In the genomic region with DNA sequence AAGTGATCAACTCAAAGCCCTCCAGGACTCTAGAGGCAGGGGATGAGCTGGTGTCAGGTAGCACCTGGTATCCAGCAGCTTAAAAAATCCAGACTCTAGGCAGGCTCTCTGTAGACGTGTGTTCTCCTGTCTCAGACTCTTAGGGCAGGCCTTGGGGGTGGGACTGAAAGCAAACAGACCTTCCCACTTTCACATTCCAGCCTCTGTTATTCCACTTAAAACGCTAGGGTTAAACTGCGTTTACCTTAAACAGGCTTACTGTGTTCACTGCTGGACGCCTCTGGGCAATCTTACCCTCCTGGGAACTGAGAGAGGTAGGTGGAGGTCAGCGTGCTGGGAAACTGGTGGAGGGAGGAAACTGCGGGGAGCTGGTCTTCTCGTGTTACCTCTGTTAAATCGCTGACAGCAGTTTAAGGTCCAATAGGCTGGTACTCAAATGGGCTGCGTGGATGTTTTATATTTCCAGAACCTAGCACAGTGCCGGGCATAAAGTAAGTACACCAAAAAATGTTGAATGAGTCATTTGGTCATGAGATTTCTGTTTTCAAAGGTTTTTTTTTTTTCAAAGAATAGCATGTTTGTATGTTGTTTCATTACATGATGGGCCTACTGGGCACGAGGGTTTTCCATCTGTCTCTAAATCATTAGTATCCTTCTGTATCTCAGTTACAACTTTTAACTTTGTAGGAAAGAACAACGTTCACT, we compare ENCODE assay signal across 8 cellular contexts. TPM values are rescaled to one million over a fixed set of nuclear protein-coding genes. Genes with fewer than 3 reads are reported as not detected.
DNase-seq lines count a peak whose midpoint lies in the region; ATAC-seq and TF ChIP-seq lines count a peak whose summit lies in the region.

A gene (plus strand): TSS at position 248 of the 705 bp plus-strand sequence. CDS start 7,561 bp downstream, outside the sequence.

- peak within 1 kb of the TSS; percentile 90 for H4K91ac ChIP-seq in mesenchymal stem cell (ENCODE audit: low read length)

- H3K4me1 ChIP-seq in duodenal mucosa (ENCODE audit: control insufficient read depth in 1 of 2, insufficient read depth in 2 of 2, low read length in 2 of 2) (peaks cover 6 to 16% of the 10 kb centered on the region in 2 donors), mesenchymal stem cell (ENCODE audit: control insufficient read depth, insufficient read depth, low read depth, low read length) (peaks cover 4% of the 10 kb centered on the region), adrenal gland (replicated peaks in 1 of 2) (no peaks in the 10 kb centered on the region)

- DNase-seq in NB4 (ENCODE audit: low read depth) (peak; percentile 67), mesenchymal stem cell (peak; percentile 75), DMS53 (lab: John Stamatoyannopoulos, UW) (no peak), adrenal gland (no peak), T-helper 9 cell (no peak)

- H3K9me3 ChIP-seq in duodenal mucosa (ENCODE audit: control insufficient read depth in 1 of 2, low read length in 2 of 2) (no peaks in the 10 kb centered on the region), mesenchymal stem cell (ENCODE audit: control insufficient read depth, low read length) (no peaks in the 10 kb centered on the region), adrenal gland (replicated peaks in 1 of 3) (no peaks in the 10 kb centered on the region)

- 11% methylated on average over 10 of the region's 12 CpGs for WGBS in mesenchymal stem cell
- 21 to 30% (median 28%) methylated on average over 12 of the region's 12 CpGs for WGBS in adrenal gland, 4 donors

- H3K9ac ChIP-seq in duodenal mucosa (ENCODE audit: low read depth in 1 of 2, low read length in 2 of 2) (peak within 1 kb of the TSS; percentile 29 to 36), mesenchymal stem cell (ENCODE audit: low read length) (peak within 1 kb of the TSS; percentile 63)

- ATAC-seq in GM21367 (IDR thresholded peaks at IDR 0.05; ENCODE audit: unreplicated experiment): peak; percentile 71

- H3K27me3 ChIP-seq in duodenal mucosa (ENCODE audit: control insufficient read depth in 1 of 2, insufficient read depth in 2 of 2, low read length in 2 of 2): no peaks in the 10 kb centered on the region
- H3K27me3 ChIP-seq in mesenchymal stem cell (ENCODE audit: control insufficient read depth in 1 of 2, insufficient read depth in 1 of 2, low read length in 2 of 2): no peaks in the 10 kb centered on the region
- no peaks in the 10 kb centered on the region for H3K27me3 ChIP-seq in adrenal gland

- no peak within 1 kb of the TSS for H3K14ac ChIP-seq in mesenchymal stem cell (ENCODE audit: low read length in 2 of 2)

- H2BK5ac ChIP-seq in mesenchymal stem cell (ENCODE audit: low read depth, low read length, poor library complexity, severe bottlenecking): no peak within 1 kb of the TSS

- no peak within 1 kb of the TSS for H2AK5ac ChIP-seq in mesenchymal stem cell (ENCODE audit: low read length, severe bottlenecking)

- intact Hi-C loops in adrenal gland (cut with DNase I): no loop called here

- peak within 1 kb of the TSS; percentile 97 for H4K8ac ChIP-seq in mesenchymal stem cell (ENCODE audit: low read length)

- peak within 1 kb of the TSS in 1 of 2 experiments; percentile 60 for H3K23ac ChIP-seq in mesenchymal stem cell (ENCODE audit: low read length in 2 of 2)

- H3K4me2 ChIP-seq in mesenchymal stem cell (ENCODE audit: low read length, poor library complexity, severe bottlenecking): peak within 1 kb of the TSS; percentile 65

- peak within 1 kb of the TSS; percentile 80 for H2BK15ac ChIP-seq in mesenchymal stem cell (ENCODE audit: low read depth, poor library complexity, severe bottlenecking)

- peak within 1 kb of the TSS; percentile 49 for H2BK120ac ChIP-seq in mesenchymal stem cell (ENCODE audit: low read depth, low read length)

- H3K79me1 ChIP-seq in mesenchymal stem cell (replicated peaks; ENCODE audit: low read length, poor library complexity, severe bottlenecking): no peaks in the 10 kb centered on the region

- H3K27ac ChIP-seq in 22Rv1: 0 out of 2 replicates have a peak within 1 kb of the TSS, but pooled peaks have one; percentile 17
- peak within 1 kb of the TSS; percentile 30 for H3K27ac ChIP-seq in duodenal mucosa (ENCODE audit: low read depth, low read length)
- peak within 1 kb of the TSS; percentile 84 for H3K27ac ChIP-seq in mesenchymal stem cell (ENCODE audit: low read length, poor library complexity, severe bottlenecking)
- H3K27ac ChIP-seq in adrenal gland: peak within 1 kb of the TSS in 1 of 5 donors; percentile 58

- peak within 1 kb of the TSS; percentile 91 for H2AFZ ChIP-seq in mesenchymal stem cell (ENCODE audit: low read depth, low read length)

- H3K4me3 ChIP-seq in NB4 (ENCODE audit: low read depth, low read length) (peak within 1 kb of the TSS; percentile 45), duodenal mucosa (ENCODE audit: low read depth in 1 of 2, low read length in 2 of 2) (peak within 1 kb of the TSS; percentile 57 to 61), mesenchymal stem cell (ENCODE audit: insufficient read depth in 1 of 2, low read depth in 1 of 2, low read length in 2 of 2) (no peak within 1 kb of the TSS), adrenal gland (no peak within 1 kb of the TSS)

- H3K4ac ChIP-seq in mesenchymal stem cell (ENCODE audit: low read depth in 1 of 2, low read length in 2 of 2): peak within 1 kb of the TSS; percentile 17 to 91

- peak within 1 kb of the TSS; percentile 11 to 83 for H3K18ac ChIP-seq in mesenchymal stem cell (ENCODE audit: low read depth in 1 of 2, low read length in 2 of 2)

- TF ChIP-seq POLR2A in NB4 (IDR thresholded peaks at IDR 0.05; ENCODE audit: extremely low read depth, insufficient read length) (no peak), adrenal gland (IDR thresholded peaks at IDR 0.05) (no peak)

- H3K36me3 ChIP-seq in duodenal mucosa (ENCODE audit: control insufficient read depth in 1 of 2, insufficient read depth in 2 of 2, low read length in 2 of 2) (no peaks in the 10 kb centered on the region), mesenchymal stem cell (ENCODE audit: control insufficient read depth in 1 of 2, insufficient read depth in 2 of 2, low read depth in 1 of 2, low read length in 2 of 2) (no peaks in the 10 kb centered on the region), adrenal gland (replicated peaks in 1 of 2) (no peaks in the 10 kb centered on the region)

- TF ChIP-seq CTCF in 22Rv1 (IDR thresholded peaks at IDR 0.05): no peak
- TF ChIP-seq CTCF in NB4 (IDR thresholded peaks at IDR 0.05; ENCODE audit: low read depth, low read length): no peak
- no peak for TF ChIP-seq CTCF in adrenal gland (IDR thresholded peaks at IDR 0.05)

- H2BK12ac ChIP-seq in mesenchymal stem cell (ENCODE audit: low read length in 2 of 2): peak within 1 kb of the TSS; percentile 63 to 77

RNA-seq across cellular contexts. Expression of the gene that starts here (rescaled TPM):
- 3.6 TPM for polyA plus RNA-seq in mesenchymal stem cell (2013, experiment 1 of 2)
- polyA plus RNA-seq in mesenchymal stem cell (2013, experiment 2 of 2): 3.7 TPM
- 1 to 10 TPM in 7 of 8 donors, under 1 TPM in 1; 0.87 to 4.0 (median 1.8) TPM for total RNA-seq in adrenal gland
- 1 to 10 TPM in 1 of 3 donors, under 1 TPM in 2; 0.27 to 1.2 (median 0.56) TPM for polyA plus RNA-seq in adrenal gland

Comparison
In these comparisons a context has a peak if more than half of its experiments do, and no peak if none do; other contexts are left out.
1. DNase-seq: peak in NB4 (single experiment) and mesenchymal stem cell (single experiment); none in DMS53 (single experiment), adrenal gland (0 of 7) and T-helper 9 cell (single experiment).
2. H3K4me3 ChIP-seq: peak in NB4 (single experiment) and duodenal mucosa (2 of 2); none in mesenchymal stem cell (0 of 2) and adrenal gland (0 of 4).